Comparison of ENCODE assay signal across 9 cellular contexts in genomic region chr5:181261320-181262085, GRCh38. TPM values are rescaled to one million over a fixed set of nuclear protein-coding genes. Genes with fewer than 3 reads are reported as not detected.
DNase-seq lines count a peak whose midpoint lies in the region; ATAC-seq, FAIRE-seq and TF ChIP-seq lines count a peak whose summit lies in the region.
"Had no signal": no experiment of that assay in that cellular context is flagged by ENCODE, and none has a peak within 500 bp of the region (broad histone marks: within the 10 kb centered on the region; RNA-seq: fewer than 3 reads in every experiment).

No MANE protein-coding gene starts in this region.

- peak; percentile 88 for DNase-seq in Caki2 (ENCODE audit: low read depth)
- DNase-seq in LHCN-M2 (ENCODE audit: low read depth) = peak; percentile 61
- DNase-seq in activated T-helper 1 cell treated with anti-CD3 and anti-CD28 coated beads, Interleukin-2, amount 50 U/mL, for 16 hours (ENCODE audit: low read depth in 1 of 2, low spot score in 1 of 2) = peak; percentile 56 to 63
- DNase-seq in frontal cortex (ENCODE audit: low spot score in 2 of 2) = peak; percentile 49 to 62
- peak; percentile 88 for DNase-seq in upper lobe of right lung
- DNase-seq in cortex of kidney (lab: John Stamatoyannopoulos, UW) = no peak

- H3K79me2 ChIP-seq in parathyroid adenoma = peaks cover 20% of the 10 kb centered on the region

- H3K9ac ChIP-seq in parathyroid adenoma = peak overlapping the region; percentile 94

- H3K27me3 ChIP-seq in parathyroid adenoma (ENCODE audit: control insufficient read depth, insufficient read depth, low read length) (no peaks in the 10 kb centered on the region), upper lobe of right lung (no peaks in the 10 kb centered on the region)

- peak overlapping the region; percentile 92 for H3K4me2 ChIP-seq in parathyroid adenoma (ENCODE audit: low read length)

- ATAC-seq in GM21619 (IDR thresholded peaks at IDR 0.05; ENCODE audit: unreplicated experiment) (peak; percentile 51), upper lobe of right lung (peak; percentile 75)

- intact Hi-C loops in upper lobe of right lung (cut with DNase I) = no loop called here

- H2AFZ ChIP-seq in parathyroid adenoma = peak overlapping the region; percentile 93

- H3K4me1 ChIP-seq in parathyroid adenoma (peaks cover 3% of the 10 kb centered on the region), upper lobe of right lung (peaks cover 39% of the 10 kb centered on the region)

- H3K27ac ChIP-seq in parathyroid adenoma = peak overlapping the region; percentile 96
- H3K27ac ChIP-seq in upper lobe of right lung = peak overlapping the region; percentile 100

- in situ Hi-C loops in Caki2 (cut with HindIII; ENCODE audit: low pct_unique_long_range_greater_than_20kb, low sequenced_read_pairs) = no loop called here

- TF ChIP-seq CTCF in parathyroid adenoma (IDR thresholded peaks at IDR 0.05) (no peak), upper lobe of right lung (IDR thresholded peaks at IDR 0.05) (no peak)

- no peak for FAIRE-seq in frontal cortex (lab: Jason Lieb, UNC)
- FAIRE-seq: endometrium had no signal

- H3K4me3 ChIP-seq in parathyroid adenoma (ENCODE audit: low read depth, low read length) = peak overlapping the region; percentile 90
- peak overlapping the region; percentile 93 for H3K4me3 ChIP-seq in upper lobe of right lung

- H3K9me3 ChIP-seq in parathyroid adenoma (ENCODE audit: control insufficient read depth, low read length) (no peaks in the 10 kb centered on the region), upper lobe of right lung (no peaks in the 10 kb centered on the region)

- no peaks in the 10 kb centered on the region for H3K36me3 ChIP-seq in parathyroid adenoma (ENCODE audit: control insufficient read depth, insufficient read depth, low read length)
- H3K36me3 ChIP-seq in upper lobe of right lung = peaks cover 7% of the 10 kb centered on the region

RNA-seq across cellular contexts. Expression of gene TRIM52, which starts 0.6 kb away (rescaled TPM):
- total RNA-seq in Caki2 (2014; rRNA removed; shearing (Covaris generic); ENCODE audit: low replicate concordance) = 1.3 and 12.9 TPM in 2 replicates
- total RNA-seq in LHCN-M2 (2014; rRNA removed) (3.4 and 5.7 TPM in 2 replicates), frontal cortex (9.8 TPM), upper lobe of right lung (16.3 TPM)
- polyA plus RNA-seq in LHCN-M2 (2012) = 3.0 TPM

RNA-seq across cellular contexts. Expression of gene RACK1, which starts 17.8 kb away (rescaled TPM):
- total RNA-seq in Caki2 (2014; rRNA removed; shearing (Covaris generic); ENCODE audit: low replicate concordance) = 4,377 and 4,541 TPM in 2 replicates
- 2,805 and 3,118 TPM in 2 replicates for total RNA-seq in LHCN-M2 (2014; rRNA removed)
- 3,165 TPM for polyA plus RNA-seq in LHCN-M2 (2012)
- 3,351 TPM for total RNA-seq in frontal cortex
- total RNA-seq in upper lobe of right lung = 1,155 TPM

RNA-seq across cellular contexts. Expression of gene TRIM41, which starts 38.4 kb away (rescaled TPM):
- 17.9 and 32.2 TPM in 2 replicates for total RNA-seq in Caki2 (2014; rRNA removed; shearing (Covaris generic); ENCODE audit: low replicate concordance)
- total RNA-seq in LHCN-M2 (2014; rRNA removed) (14.4 and 18.8 TPM in 2 replicates), frontal cortex (12.2 TPM), upper lobe of right lung (26.9 TPM)
- 22.9 TPM for polyA plus RNA-seq in LHCN-M2 (2012)

RNA-seq across cellular contexts. Expression of gene TRIM7, which starts 56.5 kb away (rescaled TPM):
- total RNA-seq in Caki2 (2014; rRNA removed; shearing (Covaris generic); ENCODE audit: low replicate concordance) = 56.2 and 62.2 TPM in 2 replicates
- total RNA-seq in LHCN-M2 (2014; rRNA removed) (1.5 and 1.6 TPM in 2 replicates), frontal cortex (2.0 TPM), upper lobe of right lung (4.9 TPM)
- polyA plus RNA-seq in LHCN-M2 (2012) = 2.4 TPM
